Comparison of ENCODE assay signal across 20 cellular contexts in genomic region chr3:11917051-11917450, GRCh38.
"Had no signal": no experiment of that assay in that cellular context is flagged by ENCODE, and none has a peak within 500 bp of the region (broad histone marks: within the 10 kb centered on the region; RNA-seq: fewer than 3 reads in every experiment).

No MANE protein-coding gene starts in this region.

- H3K36me3 ChIP-seq: sigmoid colon, tibial nerve had no signal

- H3K27ac Mint-ChIP-seq: endodermal cell; immature natural killer cell; naive thymus-derived CD4-positive, alpha-beta T cell; stimulated activated naive B cell treated with anti-CD40 and anti-IgM and Interleukin-4, amounts not matched to agents 10 μg/mL and 1 μg/mL and 100 μg/mL, for 72 hours had no signal

- H3K4me1 ChIP-seq: foreskin keratinocyte, sigmoid colon, tibial nerve had no signal

- H3K4me1 Mint-ChIP-seq: endodermal cell; immature natural killer cell; naive thymus-derived CD4-positive, alpha-beta T cell; stimulated activated naive B cell treated with anti-CD40 and anti-IgM and Interleukin-4, amounts not matched to agents 10 μg/mL and 1 μg/mL and 100 μg/mL, for 72 hours; stimulated activated naive CD8-positive, alpha-beta T cell treated with anti-CD3 and anti-CD28 coated beads, Interleukin-15, amount 100 ng/mL, for 72 hours had no signal

- H3K27me3 Mint-ChIP-seq: stimulated activated naive CD8-positive, alpha-beta T cell treated with anti-CD3 and anti-CD28 coated beads, Interleukin-15, amount 100 ng/mL, for 72 hours had no signal

- ATAC-seq: foreskin keratinocyte; left cardiac atrium; naive thymus-derived CD4-positive, alpha-beta T cell; stimulated activated naive B cell treated with anti-CD40 and anti-IgM and Interleukin-4, amounts not matched to agents 10 μg/mL and 1 μg/mL and 100 μg/mL, for 72 hours; stimulated activated naive CD8-positive, alpha-beta T cell treated with anti-CD3 and anti-CD28 coated beads, Interleukin-15, amount 100 ng/mL, for 72 hours had no signal

- H3K36me3 Mint-ChIP-seq: immature natural killer cell; naive thymus-derived CD4-positive, alpha-beta T cell; stimulated activated naive B cell treated with anti-CD40 and anti-IgM and Interleukin-4, amounts not matched to agents 10 μg/mL and 1 μg/mL and 100 μg/mL, for 72 hours had no signal

- H3K4me3 ChIP-seq: sigmoid colon, skin epidermis, testis, tibial nerve had no signal

- DNase-seq: dermis blood vessel endothelial cell; effector CD4-positive, alpha-beta T cell; erythroblast; foreskin keratinocyte; immature natural killer cell; kidney; left cardiac atrium; left ventricle myocardium superior; mesendoderm; naive thymus-derived CD4-positive, alpha-beta T cell; nephron progenitor cell; sigmoid colon; stimulated activated CD4-positive, alpha-beta T cell treated with anti-CD3 and anti-CD28 coated beads, Interleukin-2, amount 100 ng/mL, for 24 hours; stimulated activated CD4-positive, alpha-beta T cell treated with anti-CD3 and anti-CD28 coated beads, Interleukin-4, amount 100 ng/mL, for 4 hours; stimulated activated naive B cell treated with anti-CD40 and anti-IgM and Interleukin-4, amounts not matched to agents 10 μg/mL and 1 μg/mL and 100 μg/mL, for 72 hours; stimulated activated naive CD8-positive, alpha-beta T cell treated with anti-CD3 and anti-CD28 coated beads, Interleukin-15, amount 100 ng/mL, for 72 hours; testis had no signal

- H3K9me3 ChIP-seq: sigmoid colon, testis, tibial nerve had no signal

- H3K9me3 Mint-ChIP-seq: stimulated activated naive CD8-positive, alpha-beta T cell treated with anti-CD3 and anti-CD28 coated beads, Interleukin-15, amount 100 ng/mL, for 72 hours had no signal

- H3K27ac ChIP-seq: foreskin keratinocyte, sigmoid colon, skin epidermis, testis, tibial nerve had no signal

- H3K27me3 ChIP-seq: foreskin keratinocyte, testis, tibial nerve had no signal

- H3K4me3 Mint-ChIP-seq: endodermal cell; immature natural killer cell; naive thymus-derived CD4-positive, alpha-beta T cell; nephron progenitor cell; stimulated activated naive B cell treated with anti-CD40 and anti-IgM and Interleukin-4, amounts not matched to agents 10 μg/mL and 1 μg/mL and 100 μg/mL, for 72 hours; stimulated activated naive CD8-positive, alpha-beta T cell treated with anti-CD3 and anti-CD28 coated beads, Interleukin-15, amount 100 ng/mL, for 72 hours had no signal
